ENCODE assay signal across 13 cellular contexts in the genomic region with DNA sequence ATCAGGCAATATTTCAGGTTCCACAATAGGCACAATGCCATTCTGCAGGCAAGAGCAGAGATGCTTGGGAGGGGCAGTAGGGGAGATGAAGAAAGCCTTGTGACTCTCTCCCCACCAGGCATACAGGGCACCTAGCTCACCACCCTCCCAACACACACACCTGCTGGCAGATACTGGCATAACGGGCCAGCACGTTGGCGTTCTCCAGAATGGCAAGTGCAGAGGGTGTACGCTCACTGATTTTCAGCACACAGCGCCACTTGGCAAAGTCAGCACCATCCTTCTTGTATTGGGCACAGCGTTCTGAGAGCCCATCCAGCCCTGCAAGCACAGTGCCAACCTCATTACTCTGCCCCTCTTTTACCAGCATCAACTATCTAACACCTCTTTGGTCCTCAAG. TPM values are rescaled to one million over a fixed set of nuclear protein-coding genes. Genes with fewer than 3 reads are reported as not detected.
DNase-seq lines count a peak whose midpoint lies in the region; ATAC-seq and TF ChIP-seq lines count a peak whose summit lies in the region.
"Had no signal": no experiment of that assay in that cellular context is flagged by ENCODE, and none has a peak within 500 bp of the region (broad histone marks: within the 10 kb centered on the region; RNA-seq: fewer than 3 reads in every experiment).

No MANE protein-coding gene starts in this region.

- H3K4me1 Mint-ChIP-seq in activated naive CD8-positive, alpha-beta T cell treated with anti-CD3 and anti-CD28 coated beads, Interleukin-2, amount 50 U/mL, for 24 hours: peaks cover 46% of the 10 kb centered on the region
- peaks cover 30% of the 10 kb centered on the region for H3K4me1 Mint-ChIP-seq in activated naive CD8-positive, alpha-beta T cell treated with anti-CD3 and anti-CD28 coated beads for 36 hours
- peaks cover 24 to 37% of the 10 kb centered on the region in 2 experiments for H3K4me1 Mint-ChIP-seq in H9
- H3K4me1 Mint-ChIP-seq in neural crest cell: peaks cover 34% of the 10 kb centered on the region

- H3K27me3 Mint-ChIP-seq in activated naive CD8-positive, alpha-beta T cell treated with anti-CD3 and anti-CD28 coated beads, Interleukin-2, amount 50 U/mL, for 24 hours: no peaks in the 10 kb centered on the region
- H3K27me3 Mint-ChIP-seq in activated naive CD8-positive, alpha-beta T cell treated with anti-CD3 and anti-CD28 coated beads for 36 hours: no peaks in the 10 kb centered on the region
- H3K27me3 Mint-ChIP-seq in H9 (ENCODE audit: low read depth) (peaks cover 7% of the 10 kb centered on the region), neural crest cell (ENCODE audit: low read depth) (no peaks in the 10 kb centered on the region)

- DNase-seq in activated naive CD8-positive, alpha-beta T cell treated with anti-CD3 and anti-CD28 coated beads, Interleukin-2, amount 50 U/mL, for 24 hours: no peak
- no peak for DNase-seq in activated naive CD8-positive, alpha-beta T cell treated with anti-CD3 and anti-CD28 coated beads for 36 hours
- DNase-seq in H9 (no peak), neural crest cell (ENCODE audit: low read depth, low spot score) (no peak), RWPE1 (ENCODE audit: low spot score) (no peak), thyroid gland (no peak), NAMALWA (ENCODE audit: low spot score) (no peak)
- DNase-seq: brain microvascular endothelial cell, NCI-H2081 treated with DMSO at 0.1 percent for 48 hours had no signal

- no peaks in the 10 kb centered on the region for H3K9me3 Mint-ChIP-seq in activated naive CD8-positive, alpha-beta T cell treated with anti-CD3 and anti-CD28 coated beads, Interleukin-2, amount 50 U/mL, for 24 hours
- no peaks in the 10 kb centered on the region for H3K9me3 Mint-ChIP-seq in activated naive CD8-positive, alpha-beta T cell treated with anti-CD3 and anti-CD28 coated beads for 36 hours
- H3K9me3 Mint-ChIP-seq in H9 (no peaks in the 10 kb centered on the region), neural crest cell (no peaks in the 10 kb centered on the region)
- H3K9me3 Mint-ChIP-seq: activated T-cell treated with anti-CD3 and anti-CD28 coated beads, Interleukin-2, amount 50 U/mL, for 72 hours; stimulated activated effector memory CD8-positive, alpha-beta T cell treated with anti-CD3 and anti-CD28 coated beads, Interleukin-12 subunit alpha, Interleukin-12 subunit beta, amount 100 ng/mL, for 72 hours had no signal

- no peak overlapping the region for H2BK120ac ChIP-seq in H9 (ENCODE audit: low read depth, low read length, poor library complexity, severe bottlenecking)

- H3K14ac ChIP-seq in H9 (ENCODE audit: insufficient read depth, low read length): no peak overlapping the region

- H3K4ac ChIP-seq in H9 (ENCODE audit: low read depth, low read length): no peak overlapping the region

- WGBS in H9 (ENCODE audit: extremely low coverage, insufficient read length, low lambda C conversion rate): no CpG with 5 or more reads among the region's 6 CpGs
- 91 to 95% methylated on average over 2 to 5 of the region's 6 CpGs for WGBS in thyroid gland, 2 donors

- H3K4me2 ChIP-seq in H9 (ENCODE audit: insufficient read depth, insufficient read length, low read length): no peak overlapping the region

- no peak overlapping the region for H3K56ac ChIP-seq in H9 (ENCODE audit: insufficient read length, low read depth, low read length)

- H3K36me3 ChIP-seq in thyroid gland: no peaks in the 10 kb centered on the region

- no peak overlapping the region for H3K23ac ChIP-seq in H9 (ENCODE audit: insufficient read length, low read depth, low read length)

- no peak overlapping the region for H4K5ac ChIP-seq in H9 (ENCODE audit: insufficient read length, low read depth, low read length)

- H3K79me1 ChIP-seq in H9 (ENCODE audit: insufficient read depth, low read depth, low read length, poor library complexity, severe bottlenecking): no peaks in the 10 kb centered on the region

- H2BK20ac ChIP-seq in H9 (ENCODE audit: low read depth, low read length, poor library complexity, severe bottlenecking): no peak overlapping the region

- no peak overlapping the region for H2AFZ ChIP-seq in H9 (ENCODE audit: low read length)

- intact Hi-C loops in thyroid gland (cut with DNase I): no loop called here

- POLR2A ChIA-PET in RWPE1 (lab: Yijun Ruan, JAX; ENCODE audit: low non-redundant PET): no interaction called here

- H4K91ac ChIP-seq in H9 (ENCODE audit: insufficient read length, low read depth, low read length): no peak overlapping the region

- no peak overlapping the region for H2BK12ac ChIP-seq in H9 (ENCODE audit: insufficient read length, low read depth, low read length)

- no peaks in the 10 kb centered on the region for H3K9me3 ChIP-seq in H9 (ENCODE audit: control insufficient read depth, low read depth, low read length)
- H3K9me3 ChIP-seq in thyroid gland: no peaks in the 10 kb centered on the region
- H3K9me3 ChIP-seq: BLaER1 had no signal

- no peaks in the 10 kb centered on the region for H3K79me2 ChIP-seq in H9 (ENCODE audit: insufficient read depth, low read length)

- no peak overlapping the region for H3K18ac ChIP-seq in H9 (ENCODE audit: insufficient read length, low read depth, low read length)

- CTCF ChIA-PET in RWPE1 (lab: Yijun Ruan, JAX): no interaction called here

- no peak overlapping the region for H4K8ac ChIP-seq in H9 (replicated peaks; ENCODE audit: insufficient read length, low read depth, low read length)

- H2AK5ac ChIP-seq in H9 (ENCODE audit: insufficient read length, low read length): no peak overlapping the region

- H2BK5ac ChIP-seq in H9 (ENCODE audit: insufficient read length, low read length): no peak overlapping the region

- H3K9ac ChIP-seq in H9 (ENCODE audit: extremely low read depth, insufficient read length, low read length): no peak overlapping the region
- H3K9ac ChIP-seq: BLaER1 had no signal

- H3K4me1 ChIP-seq in H9 (ENCODE audit: insufficient read depth, low read length) (no peaks in the 10 kb centered on the region), thyroid gland (peaks cover 18% of the 10 kb centered on the region in 2 donors)

- no peak overlapping the region for H3K4me3 ChIP-seq in thyroid gland (replicated peaks in 1 of 3)
- H3K4me3 ChIP-seq: BLaER1 had no signal

- peak overlapping the region; percentile 1 for H3K4me3 Mint-ChIP-seq in activated naive CD8-positive, alpha-beta T cell treated with anti-CD3 and anti-CD28 coated beads, Interleukin-2, amount 50 U/mL, for 24 hours
- no peak overlapping the region for H3K4me3 Mint-ChIP-seq in activated naive CD8-positive, alpha-beta T cell treated with anti-CD3 and anti-CD28 coated beads for 36 hours
- peak overlapping the region in 1 of 2 experiments; percentile 21; a peak in 2 of 5 replicates for H3K4me3 Mint-ChIP-seq in H9
- H3K4me3 Mint-ChIP-seq in neural crest cell: peak overlapping the region; percentile 64
- H3K4me3 Mint-ChIP-seq: activated T-cell treated with anti-CD3 and anti-CD28 coated beads, Interleukin-2, amount 50 U/mL, for 72 hours; stimulated activated effector memory CD8-positive, alpha-beta T cell treated with anti-CD3 and anti-CD28 coated beads, Interleukin-12 subunit alpha, Interleukin-12 subunit beta, amount 100 ng/mL, for 72 hours had no signal

- H3K27ac Mint-ChIP-seq in activated naive CD8-positive, alpha-beta T cell treated with anti-CD3 and anti-CD28 coated beads, Interleukin-2, amount 50 U/mL, for 24 hours: no peak overlapping the region
- H3K27ac Mint-ChIP-seq in activated naive CD8-positive, alpha-beta T cell treated with anti-CD3 and anti-CD28 coated beads for 36 hours: no peak overlapping the region
- H3K27ac Mint-ChIP-seq in H9: no peak overlapping the region
- no peak overlapping the region for H3K27ac Mint-ChIP-seq in neural crest cell (ENCODE audit: unreplicated experiment)
- H3K27ac Mint-ChIP-seq: activated T-cell treated with anti-CD3 and anti-CD28 coated beads, Interleukin-2, amount 50 U/mL, for 72 hours; stimulated activated effector memory CD8-positive, alpha-beta T cell treated with anti-CD3 and anti-CD28 coated beads, Interleukin-12 subunit alpha, Interleukin-12 subunit beta, amount 100 ng/mL, for 72 hours had no signal

- no peak overlapping the region for H2BK15ac ChIP-seq in H9 (ENCODE audit: low read depth, low read length)

- H3K27me3 ChIP-seq in H9 (ENCODE audit: insufficient read depth, low read length) (no peaks in the 10 kb centered on the region), thyroid gland (no peaks in the 10 kb centered on the region)
- H3K27me3 ChIP-seq: BLaER1, brain microvascular endothelial cell had no signal

- no peak overlapping the region for H3T11ph ChIP-seq in H9 (ENCODE audit: low read length)

- no peak overlapping the region for H3K27ac ChIP-seq in H9 (ENCODE audit: insufficient read length, low read depth, low read length)
- H3K27ac ChIP-seq in angular gyrus (ENCODE audit: low read depth, low read length): peak overlapping the region; percentile 29
- H3K27ac ChIP-seq in RWPE1: no peak overlapping the region
- no peak overlapping the region for H3K27ac ChIP-seq in thyroid gland
- H3K27ac ChIP-seq: BLaER1, brain microvascular endothelial cell had no signal

- peaks cover 11% of the 10 kb centered on the region for H3K23me2 ChIP-seq in H9 (ENCODE audit: insufficient read length, low read depth, low read length, poor library complexity, severe bottlenecking)

- TF ChIP-seq CTCF in H9 (conservative IDR thresholded peaks at IDR 0.05): peak; percentile 22; the same call in 1 of the 3 replicates
- TF ChIP-seq CTCF in neural crest cell (conservative IDR thresholded peaks at IDR 0.05): peak; percentile 19
- TF ChIP-seq CTCF in RWPE1 (conservative IDR thresholded peaks at IDR 0.05; ENCODE audit: low read depth): no peak
- TF ChIP-seq CTCF in thyroid gland (IDR thresholded peaks at IDR 0.05): no peak

- no peak for TF ChIP-seq POLR2A in thyroid gland (IDR thresholded peaks at IDR 0.05)

- no peak for ATAC-seq in activated naive CD8-positive, alpha-beta T cell treated with anti-CD3 and anti-CD28 coated beads, Interleukin-2, amount 50 U/mL, for 24 hours
- ATAC-seq: activated T-cell treated with anti-CD3 and anti-CD28 coated beads, Interleukin-2, amount 50 U/mL, for 72 hours; stimulated activated effector memory CD8-positive, alpha-beta T cell treated with anti-CD3 and anti-CD28 coated beads, Interleukin-12 subunit alpha, Interleukin-12 subunit beta, amount 100 ng/mL, for 72 hours had no signal

- H3K36me3 Mint-ChIP-seq in activated naive CD8-positive, alpha-beta T cell treated with anti-CD3 and anti-CD28 coated beads, Interleukin-2, amount 50 U/mL, for 24 hours (ENCODE audit: low read depth): peaks cover 30% of the 10 kb centered on the region
- H3K36me3 Mint-ChIP-seq in activated naive CD8-positive, alpha-beta T cell treated with anti-CD3 and anti-CD28 coated beads for 36 hours: peaks cover 30% of the 10 kb centered on the region
- H3K36me3 Mint-ChIP-seq in H9 (ENCODE audit: insufficient read depth in 1 of 3, low read depth in 3 of 3): peaks cover 19 to 45% (median 43%) of the 10 kb centered on the region in 3 experiments; a peak in 6 of 7 replicates
- peaks cover 11% of the 10 kb centered on the region for H3K36me3 Mint-ChIP-seq in neural crest cell (ENCODE audit: low read depth)

- peaks cover 2% of the 10 kb centered on the region for H4K20me1 ChIP-seq in H9 (ENCODE audit: control insufficient read depth, insufficient read depth, insufficient read length)

RNA-seq across cellular contexts. Expression of gene ALDOC, which starts 2.2 kb away (rescaled TPM):
- total RNA-seq in activated naive CD8-positive, alpha-beta T cell treated with anti-CD3 and anti-CD28 coated beads for 36 hours: 10 to 100 TPM; 85.6 to 85.8 TPM
- total RNA-seq in H9 (2021) (53.2 and 58.0 TPM in 2 replicates), neural crest cell (16.1 and 22.2 TPM in 2 replicates), thyroid gland (10 to 100 TPM in 1 of 4 donors, 1 to 10 TPM in 3; 6.0 to 13.1 (median 8.7) TPM)

RNA-seq across cellular contexts. Expression of gene PIGS, which starts 3.2 kb away (rescaled TPM):
- total RNA-seq in activated naive CD8-positive, alpha-beta T cell treated with anti-CD3 and anti-CD28 coated beads for 36 hours: 10 to 100 TPM; 41.5 to 42.5 TPM
- total RNA-seq in H9 (2021) (40.3 and 45.8 TPM in 2 replicates), neural crest cell (63.5 and 71.1 TPM in 2 replicates), thyroid gland (100 to 1,000 TPM in 1 of 4 donors, 10 to 100 TPM in 3; 37.2 to 111 (median 74.7) TPM)

RNA-seq across cellular contexts. Expression of gene UNC119, which starts 22.1 kb away (rescaled TPM):
- 10 to 100 TPM; 31.5 to 34.3 TPM for total RNA-seq in activated naive CD8-positive, alpha-beta T cell treated with anti-CD3 and anti-CD28 coated beads for 36 hours
- total RNA-seq in H9 (2021): 36.9 and 38.3 TPM in 2 replicates
- total RNA-seq in neural crest cell: 59.1 and 63.5 TPM in 2 replicates
- total RNA-seq in thyroid gland: 10 to 100 TPM; 29.8 to 43.9 (median 36.0) TPM

RNA-seq across cellular contexts. Expression of gene SPAG5, which starts 24.3 kb away (rescaled TPM):
- total RNA-seq in activated naive CD8-positive, alpha-beta T cell treated with anti-CD3 and anti-CD28 coated beads for 36 hours: 100 to 1,000 TPM; 111 to 122 TPM
- total RNA-seq in H9 (2021) (114 and 122 TPM in 2 replicates), neural crest cell (147 and 151 TPM in 2 replicates), thyroid gland (10 to 100 TPM in 2 of 4 donors, 1 to 10 TPM in 2; 4.4 to 27.0 (median 9.9) TPM)

RNA-seq across cellular contexts. Expression of gene RSKR, which starts 39.4 kb away (rescaled TPM):
- 10 to 100 TPM; 14.3 to 17.8 TPM for total RNA-seq in activated naive CD8-positive, alpha-beta T cell treated with anti-CD3 and anti-CD28 coated beads for 36 hours
- total RNA-seq in H9 (2021) (25.2 and 25.8 TPM in 2 replicates), neural crest cell (31.0 and 34.2 TPM in 2 replicates), thyroid gland (10 to 100 TPM in 1 of 4 donors, 1 to 10 TPM in 3; 4.2 to 13.1 (median 9.5) TPM)

Comparison
In these comparisons a context has a peak if more than half of its experiments do, and no peak if none do; other contexts are left out.
1. CTCF ChIP-seq: peak in H9 (single experiment) and neural crest cell (single experiment); none in RWPE1 (single experiment) and thyroid gland (0 of 6).